21 cellular contexts compared by ENCODE assay signal in the genomic region with DNA sequence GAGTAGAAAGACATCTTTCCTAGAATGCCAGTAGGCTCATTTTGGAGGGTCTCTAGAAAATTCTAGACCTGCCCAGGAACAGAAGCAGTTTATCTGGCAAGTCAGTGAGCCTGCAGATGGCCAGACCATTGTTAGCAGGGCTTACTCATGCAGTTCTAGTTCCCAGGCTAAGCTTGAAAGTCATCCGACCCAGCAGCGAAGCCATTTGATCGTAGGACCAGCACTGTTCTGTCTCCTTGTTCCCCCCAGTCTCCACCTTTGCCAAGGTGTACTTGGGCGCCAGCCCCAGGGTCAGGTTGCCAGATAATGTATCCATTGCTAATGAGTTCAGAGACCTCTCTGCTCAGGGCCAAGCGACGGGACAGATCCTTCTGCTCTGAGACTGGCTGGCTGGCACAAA.
DNase-seq lines count a peak whose midpoint lies in the region; ATAC-seq and TF ChIP-seq lines count a peak whose summit lies in the region.
"Had no signal": no experiment of that assay in that cellular context is flagged by ENCODE, and none has a peak within 500 bp of the region (broad histone marks: within the 10 kb centered on the region; RNA-seq: fewer than 3 reads in every experiment).

No MANE protein-coding gene starts in this region.

- no peak for TF ChIP-seq CTCF in WERI-Rb-1 (IDR thresholded peaks at IDR 0.05; ENCODE audit: low read depth, low read length)
- TF ChIP-seq CTCF in Peyer's patch (IDR thresholded peaks at IDR 0.05), result no peak

- no peaks in the 10 kb centered on the region for H3K9me3 Mint-ChIP-seq in CD4-positive, alpha-beta memory T cell
- H3K9me3 Mint-ChIP-seq: activated CD8-positive, alpha-beta T cell treated with anti-CD3 and anti-CD28 coated beads for 36 hours had no signal

- H3K4me1 ChIP-seq in Peyer's patch, result peaks cover 0 to 4% (median 0%) of the 10 kb centered on the region in 4 donors
- H3K4me1 ChIP-seq in CD4-positive, alpha-beta memory T cell (ENCODE audit: insufficient read depth, low read length), result peaks cover 15% of the 10 kb centered on the region

- H3K27ac ChIP-seq in WERI-Rb-1 (no peak overlapping the region), layer of hippocampus (ENCODE audit: low read depth, low read length) (peak overlapping the region; percentile 35), Peyer's patch (peak overlapping the region in 1 of 4 donors; percentile 34)
- H3K27ac ChIP-seq in CD4-positive, alpha-beta memory T cell (ENCODE audit: low read depth, low read length), result no peak overlapping the region
- H3K27ac ChIP-seq: tibial artery had no signal

- POLR2A ChIA-PET in CD4-positive, alpha-beta memory T cell (lab: Charles Lee; ENCODE audit: partially characterized antibody), result no interaction called here

- no peak overlapping the region for H3K4me3 ChIP-seq in WERI-Rb-1 (ENCODE audit: low read depth, low read length)
- no peak overlapping the region for H3K4me3 ChIP-seq in Peyer's patch
- H3K4me3 ChIP-seq in CD4-positive, alpha-beta memory T cell (ENCODE audit: low read length in 2 of 2), result no peak overlapping the region
- H3K4me3 ChIP-seq: A549, left lung, smooth muscle cell, tibial artery had no signal

- no peak overlapping the region for H3K4me3 Mint-ChIP-seq in CD4-positive, alpha-beta memory T cell
- H3K4me3 Mint-ChIP-seq: activated CD8-positive, alpha-beta T cell treated with anti-CD3 and anti-CD28 coated beads for 36 hours had no signal

- H3K36me3 ChIP-seq in WERI-Rb-1 (no peaks in the 10 kb centered on the region), Peyer's patch (peaks cover 0 to 46% (median 0%) of the 10 kb centered on the region in 3 donors)
- no peaks in the 10 kb centered on the region for H3K36me3 ChIP-seq in CD4-positive, alpha-beta memory T cell (ENCODE audit: insufficient read depth, low read length)

- H3K27ac Mint-ChIP-seq in CD4-positive, alpha-beta memory T cell, result no peak overlapping the region
- H3K27ac Mint-ChIP-seq: activated CD8-positive, alpha-beta T cell treated with anti-CD3 and anti-CD28 coated beads for 36 hours had no signal

- CTCF ChIA-PET in CD4-positive, alpha-beta memory T cell (lab: Charles Lee; ENCODE audit: partially characterized antibody), result interaction anchor here (0.8 to 3.7 kb wide), 12 partner anchors 12 to 363 kb away, joined by 3 to 48 read pairs (median 3); no protein-coding TSS in a partner anchor

- H3K36me3 Mint-ChIP-seq in CD4-positive, alpha-beta memory T cell, result no peaks in the 10 kb centered on the region

- TF ChIP-seq POLR2A in Peyer's patch (IDR thresholded peaks at IDR 0.05), result no peak

- intact Hi-C loops in CD4-positive, alpha-beta memory T cell (cut with micrococcal nuclease), result loop anchor here (5.0 kb wide), 1 partner anchor 70 kb away; the partner anchor contains the start of gene EPAS1

- ATAC-seq in stimulated activated naive CD8-positive, alpha-beta T cell treated with anti-CD3 and anti-CD28 coated beads, Interleukin-15, Interleukin-2, amounts not matched to agents 100 U/mL and 50 U/mL, for 24 hours, result no peak
- ATAC-seq: A549; activated CD4-positive, CD25-positive, alpha-beta regulatory T cell treated with anti-CD3 and anti-CD28 coated beads, Interleukin-2, amount 50 U/mL, for 24 hours; activated CD8-positive, alpha-beta T cell treated with anti-CD3 and anti-CD28 coated beads for 36 hours; left lung had no signal

- H3K9me3 ChIP-seq in WERI-Rb-1 (ENCODE audit: severe bottlenecking) (no peaks in the 10 kb centered on the region), Peyer's patch (no peaks in the 10 kb centered on the region)
- H3K9me3 ChIP-seq in CD4-positive, alpha-beta memory T cell (ENCODE audit: control insufficient read depth in 1 of 2, low read length in 2 of 2), result no peaks in the 10 kb centered on the region
- H3K9me3 ChIP-seq: A549, left lung, tibial artery had no signal

- peak; percentile 58 for DNase-seq in Ammon's horn (ENCODE audit: low spot score)
- peak; percentile 58 for DNase-seq in WERI-Rb-1
- peak; percentile 19 for DNase-seq in pulmonary artery endothelial cell (ENCODE audit: low read depth, low spot score)
- DNase-seq in stimulated activated naive CD8-positive, alpha-beta T cell treated with anti-CD3 and anti-CD28 coated beads, Interleukin-15, Interleukin-2, amounts not matched to agents 100 U/mL and 50 U/mL, for 24 hours, result no peak
- DNase-seq in NCI-H524 (lab: John Stamatoyannopoulos, UW), result no peak
- DNase-seq in Peyer's patch, result no peak
- no peak for DNase-seq in CD4-positive, alpha-beta memory T cell
- DNase-seq: activated CD8-positive, alpha-beta T cell treated with anti-CD3 and anti-CD28 coated beads for 36 hours; activated gamma-delta T cell; activated T-cell treated with anti-CD3 and anti-CD28 coated beads for 4 hours; Calu3; left lung; NCI-H1417; NCI-H2171 treated with DMSO at 0.1 percent for 48 hours; stimulated activated CD4-positive, alpha-beta T cell treated with anti-CD3 and anti-CD28 coated beads, Interleukin-4, amount 100 ng/mL, for 1 hour; stimulated activated naive CD4-positive, alpha-beta T cell; tibial artery had no signal

- H3K27me3 Mint-ChIP-seq in CD4-positive, alpha-beta memory T cell, result no peaks in the 10 kb centered on the region
- H3K27me3 Mint-ChIP-seq: activated CD8-positive, alpha-beta T cell treated with anti-CD3 and anti-CD28 coated beads for 36 hours had no signal

- no peaks in the 10 kb centered on the region for H3K27me3 ChIP-seq in WERI-Rb-1 (ENCODE audit: insufficient read depth, low read depth, severe bottlenecking)
- H3K27me3 ChIP-seq in layer of hippocampus (ENCODE audit: control insufficient read depth, insufficient read depth, low read length), result no peaks in the 10 kb centered on the region
- H3K27me3 ChIP-seq in Peyer's patch, result no peaks in the 10 kb centered on the region
- H3K27me3 ChIP-seq in CD4-positive, alpha-beta memory T cell (ENCODE audit: insufficient read depth, low read length), result no peaks in the 10 kb centered on the region
- H3K27me3 ChIP-seq: left lung, tibial artery had no signal

- peaks cover 18 to 31% (median 28%) of the 10 kb centered on the region in 4 donors for H3K4me1 Mint-ChIP-seq in CD4-positive, alpha-beta memory T cell

Comparison
In these comparisons a context has a peak if more than half of its experiments do, and no peak if none do; other contexts are left out.
1. DNase-seq: peak in Ammon's horn (single experiment), WERI-Rb-1 (single experiment) and pulmonary artery endothelial cell (single experiment); none in stimulated activated naive CD8-positive, alpha-beta T cell treated with anti-CD3 and anti-CD28 coated beads, Interleukin-15, Interleukin-2, amounts not matched to agents 100 U/mL and 50 U/mL, for 24 hours (single experiment), NCI-H524 (0 of 2), Peyer's patch (0 of 3) and CD4-positive, alpha-beta memory T cell (0 of 5).